In genomic region chr6:86355271-86355670, GRCh38 we compare ENCODE assay signal across 28 cellular contexts.
"Had no signal": no experiment of that assay in that cellular context is flagged by ENCODE, and none has a peak within 500 bp of the region (broad histone marks: within the 10 kb centered on the region; RNA-seq: fewer than 3 reads in every experiment).

No MANE protein-coding gene starts in this region.

- H3K27ac Mint-ChIP-seq: activated CD4-positive, alpha-beta memory T cell treated with anti-CD3 and anti-CD28 coated beads, Interleukin-2, amount 10 ng/mL, durations not matched to agents 7 days and 5 days; activated CD4-positive, alpha-beta T cell treated with anti-CD3 and anti-CD28 coated beads for 36 hours; activated naive CD4-positive, alpha-beta T cell treated with anti-CD3 and anti-CD28 coated beads, Interleukin-2, amount 10 ng/mL, durations not matched to agents 7 days and 5 days; activated naive CD8-positive, alpha-beta T cell treated with anti-CD3 and anti-CD28 coated beads for 36 hours; activated T-helper 17 cell treated with anti-CD3 and anti-CD28 coated beads, Interleukin-2, amount 50 U/mL, for 72 hours; T-helper 1 cell treated with Interleukin-12 subunit alpha and Interleukin-12 subunit beta and Interleukin-4 antibody, amounts not matched to agents 30 μg/mL and 1 μg/mL, for 36 hours had no signal

- H3K4me1 Mint-ChIP-seq: activated CD4-positive, alpha-beta memory T cell treated with anti-CD3 and anti-CD28 coated beads, Interleukin-2, amount 10 ng/mL, durations not matched to agents 7 days and 5 days; activated CD4-positive, alpha-beta T cell treated with anti-CD3 and anti-CD28 coated beads for 36 hours; activated naive CD4-positive, alpha-beta T cell treated with anti-CD3 and anti-CD28 coated beads, Interleukin-2, amount 10 ng/mL, durations not matched to agents 7 days and 5 days; activated naive CD8-positive, alpha-beta T cell treated with anti-CD3 and anti-CD28 coated beads for 36 hours; activated T-helper 17 cell treated with anti-CD3 and anti-CD28 coated beads, Interleukin-2, amount 50 U/mL, for 72 hours had no signal

- H3K27me3 Mint-ChIP-seq: activated CD4-positive, alpha-beta memory T cell treated with anti-CD3 and anti-CD28 coated beads, Interleukin-2, amount 10 ng/mL, durations not matched to agents 7 days and 5 days; activated CD4-positive, alpha-beta T cell treated with anti-CD3 and anti-CD28 coated beads for 36 hours; activated naive CD4-positive, alpha-beta T cell treated with anti-CD3 and anti-CD28 coated beads, Interleukin-2, amount 10 ng/mL, durations not matched to agents 7 days and 5 days; activated naive CD8-positive, alpha-beta T cell treated with anti-CD3 and anti-CD28 coated beads for 36 hours; activated T-helper 17 cell treated with anti-CD3 and anti-CD28 coated beads, Interleukin-2, amount 50 U/mL, for 72 hours had no signal

- ATAC-seq: activated CD4-positive, alpha-beta T cell treated with anti-CD3 and anti-CD28 coated beads for 36 hours; activated T-helper 17 cell treated with anti-CD3 and anti-CD28 coated beads, Interleukin-2, amount 50 U/mL, for 72 hours; SK-N-SH treated with all-trans-retinoic acid at 6 μM for 48 hours had no signal

- H3K27ac ChIP-seq: brain microvascular endothelial cell, cardiac muscle cell, SJSA1, WERI-Rb-1 had no signal

- H3K36me3 Mint-ChIP-seq: activated naive CD4-positive, alpha-beta T cell treated with anti-CD3 and anti-CD28 coated beads, Interleukin-2, amount 10 ng/mL, durations not matched to agents 7 days and 5 days; activated naive CD8-positive, alpha-beta T cell treated with anti-CD3 and anti-CD28 coated beads for 36 hours had no signal

- H3K4me3 Mint-ChIP-seq: activated CD4-positive, alpha-beta memory T cell treated with anti-CD3 and anti-CD28 coated beads, Interleukin-2, amount 10 ng/mL, durations not matched to agents 7 days and 5 days; activated CD4-positive, alpha-beta T cell treated with anti-CD3 and anti-CD28 coated beads for 36 hours; activated naive CD4-positive, alpha-beta T cell treated with anti-CD3 and anti-CD28 coated beads, Interleukin-2, amount 10 ng/mL, durations not matched to agents 7 days and 5 days; activated naive CD8-positive, alpha-beta T cell treated with anti-CD3 and anti-CD28 coated beads for 36 hours; activated T-helper 17 cell treated with anti-CD3 and anti-CD28 coated beads, Interleukin-2, amount 50 U/mL, for 72 hours; T-helper 1 cell treated with Interleukin-12 subunit alpha and Interleukin-12 subunit beta and Interleukin-4 antibody, amounts not matched to agents 30 μg/mL and 1 μg/mL, for 36 hours had no signal

- H3K4me3 ChIP-seq: cardiac muscle cell, MG63, SJSA1 had no signal

- H3K9me3 Mint-ChIP-seq: activated CD4-positive, alpha-beta memory T cell treated with anti-CD3 and anti-CD28 coated beads, Interleukin-2, amount 10 ng/mL, durations not matched to agents 7 days and 5 days; activated naive CD4-positive, alpha-beta T cell treated with anti-CD3 and anti-CD28 coated beads, Interleukin-2, amount 10 ng/mL, durations not matched to agents 7 days and 5 days; activated naive CD8-positive, alpha-beta T cell treated with anti-CD3 and anti-CD28 coated beads for 36 hours had no signal

- H3K27me3 ChIP-seq: brain microvascular endothelial cell, cardiac muscle cell, MG63, SJSA1 had no signal

- H3K9me3 ChIP-seq: MG63, SJSA1 had no signal

- H3K4me1 ChIP-seq: SJSA1 had no signal

- H3K36me3 ChIP-seq: brain microvascular endothelial cell, cardiac muscle cell, MG63, SJSA1, WERI-Rb-1 had no signal

- DNase-seq: activated CD4-positive, alpha-beta memory T cell treated with anti-CD3 and anti-CD28 coated beads, Interleukin-2, amount 10 ng/mL, durations not matched to agents 7 days and 5 days; activated CD4-positive, alpha-beta T cell treated with anti-CD3 and anti-CD28 coated beads for 36 hours; activated CD4-positive, alpha-beta T cell treated with anti-CD3 and anti-CD28 coated beads, Interleukin-2, amount 50 U/mL, for 1 hour; activated gamma-delta T cell treated with Interleukin-2 at 50 U/mL for 16 hours; activated naive CD4-positive, alpha-beta T cell treated with anti-CD3 and anti-CD28 coated beads, Interleukin-2, amount 10 ng/mL, durations not matched to agents 7 days and 5 days; activated naive CD8-positive, alpha-beta T cell treated with anti-CD3 and anti-CD28 coated beads for 36 hours; activated T-cell treated with anti-CD3 and anti-CD28 coated beads for 4 hours; activated T-cell treated with anti-CD3 and anti-CD28 coated beads, Interleukin-2, amount 50 U/mL, for 48 hours; brain microvascular endothelial cell; MG63; MV-4-11; NCI-H1092 treated with DMSO at 0.1 percent for 48 hours; NCI-H1417 treated with DMSO at 0.1 percent for 48 hours; NCI-H1694; NCI-H2029; NCI-H2107; NCI-H2171 treated with DMSO at 0.1 percent for 48 hours; NCI-H226; NCI-H510A; NCI-H526 treated with DMSO at 0.1 percent for 48 hours; NCI-H82; SHP77; WERI-Rb-1 had no signal
